Comparison of ENCODE assay signal across 3 cellular contexts in the genomic region with DNA sequence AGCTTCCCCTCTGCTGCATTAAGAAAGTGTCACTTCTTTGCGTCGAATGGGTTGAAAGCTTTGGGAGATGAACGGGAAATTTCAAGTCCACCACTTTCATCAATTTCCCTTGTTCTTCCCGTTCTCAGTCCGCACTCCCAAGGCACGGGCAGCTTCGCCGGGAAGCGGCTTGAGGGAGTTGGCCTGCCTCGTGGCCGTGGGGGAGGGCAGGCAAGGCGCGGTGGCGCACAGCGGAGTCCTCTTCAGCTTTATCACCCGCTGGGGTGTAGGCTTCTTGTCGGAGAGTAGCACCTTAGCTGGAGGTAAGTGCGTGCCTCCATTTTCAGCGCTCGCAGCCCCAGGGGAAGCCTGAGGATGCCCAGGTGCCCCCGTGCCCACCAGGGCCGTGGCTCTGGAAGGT.
TF ChIP-seq lines count a peak whose summit lies in the region.

No MANE protein-coding gene starts in this region.

TF ChIP-seq in HepG2, 621 proteins besides CTCF, POLR2A, EP300 and RAD21:
- TF ChIP-seq AGO2 (optimal IDR thresholded peaks at IDR 0.05; ENCODE audit: low read depth, low read length) (peak; percentile 83), NR2F1 (CRISPR knock-in tag; IDR thresholded peaks at IDR 0.05) (no peak)

TF ChIP-seq in GM23338, 12 proteins besides CTCF, POLR2A, EP300 and RAD21 (continues in another document):
- TF ChIP-seq EZH2 (IDR thresholded peaks at IDR 0.05; ENCODE audit: low read depth, unreplicated experiment) (no peak), NANOG (IDR thresholded peaks at IDR 0.05; ENCODE audit: borderline replicate concordance) (no peak), POLR2AphosphoS5 (IDR thresholded peaks at IDR 0.05; ENCODE audit: low read depth) (no peak), ZNF331 (CRISPR knock-in tag; IDR thresholded peaks at IDR 0.05; ENCODE audit: low read depth) (no peak), CREB1 (CRISPR knock-in tag; IDR thresholded peaks at IDR 0.05; ENCODE audit: low read depth) (no peak), STAT1 (IDR thresholded peaks at IDR 0.05; ENCODE audit: unreplicated experiment) (no peak), EZH2phosphoT487 (IDR thresholded peaks at IDR 0.05; ENCODE audit: unreplicated experiment) (no peak), ZNF114 (CRISPR knock-in tag; IDR thresholded peaks at IDR 0.05) (no peak), JUNB (IDR thresholded peaks at IDR 0.05; ENCODE audit: unreplicated experiment) (no peak)
- TF ChIP-seq, protein P1, sequence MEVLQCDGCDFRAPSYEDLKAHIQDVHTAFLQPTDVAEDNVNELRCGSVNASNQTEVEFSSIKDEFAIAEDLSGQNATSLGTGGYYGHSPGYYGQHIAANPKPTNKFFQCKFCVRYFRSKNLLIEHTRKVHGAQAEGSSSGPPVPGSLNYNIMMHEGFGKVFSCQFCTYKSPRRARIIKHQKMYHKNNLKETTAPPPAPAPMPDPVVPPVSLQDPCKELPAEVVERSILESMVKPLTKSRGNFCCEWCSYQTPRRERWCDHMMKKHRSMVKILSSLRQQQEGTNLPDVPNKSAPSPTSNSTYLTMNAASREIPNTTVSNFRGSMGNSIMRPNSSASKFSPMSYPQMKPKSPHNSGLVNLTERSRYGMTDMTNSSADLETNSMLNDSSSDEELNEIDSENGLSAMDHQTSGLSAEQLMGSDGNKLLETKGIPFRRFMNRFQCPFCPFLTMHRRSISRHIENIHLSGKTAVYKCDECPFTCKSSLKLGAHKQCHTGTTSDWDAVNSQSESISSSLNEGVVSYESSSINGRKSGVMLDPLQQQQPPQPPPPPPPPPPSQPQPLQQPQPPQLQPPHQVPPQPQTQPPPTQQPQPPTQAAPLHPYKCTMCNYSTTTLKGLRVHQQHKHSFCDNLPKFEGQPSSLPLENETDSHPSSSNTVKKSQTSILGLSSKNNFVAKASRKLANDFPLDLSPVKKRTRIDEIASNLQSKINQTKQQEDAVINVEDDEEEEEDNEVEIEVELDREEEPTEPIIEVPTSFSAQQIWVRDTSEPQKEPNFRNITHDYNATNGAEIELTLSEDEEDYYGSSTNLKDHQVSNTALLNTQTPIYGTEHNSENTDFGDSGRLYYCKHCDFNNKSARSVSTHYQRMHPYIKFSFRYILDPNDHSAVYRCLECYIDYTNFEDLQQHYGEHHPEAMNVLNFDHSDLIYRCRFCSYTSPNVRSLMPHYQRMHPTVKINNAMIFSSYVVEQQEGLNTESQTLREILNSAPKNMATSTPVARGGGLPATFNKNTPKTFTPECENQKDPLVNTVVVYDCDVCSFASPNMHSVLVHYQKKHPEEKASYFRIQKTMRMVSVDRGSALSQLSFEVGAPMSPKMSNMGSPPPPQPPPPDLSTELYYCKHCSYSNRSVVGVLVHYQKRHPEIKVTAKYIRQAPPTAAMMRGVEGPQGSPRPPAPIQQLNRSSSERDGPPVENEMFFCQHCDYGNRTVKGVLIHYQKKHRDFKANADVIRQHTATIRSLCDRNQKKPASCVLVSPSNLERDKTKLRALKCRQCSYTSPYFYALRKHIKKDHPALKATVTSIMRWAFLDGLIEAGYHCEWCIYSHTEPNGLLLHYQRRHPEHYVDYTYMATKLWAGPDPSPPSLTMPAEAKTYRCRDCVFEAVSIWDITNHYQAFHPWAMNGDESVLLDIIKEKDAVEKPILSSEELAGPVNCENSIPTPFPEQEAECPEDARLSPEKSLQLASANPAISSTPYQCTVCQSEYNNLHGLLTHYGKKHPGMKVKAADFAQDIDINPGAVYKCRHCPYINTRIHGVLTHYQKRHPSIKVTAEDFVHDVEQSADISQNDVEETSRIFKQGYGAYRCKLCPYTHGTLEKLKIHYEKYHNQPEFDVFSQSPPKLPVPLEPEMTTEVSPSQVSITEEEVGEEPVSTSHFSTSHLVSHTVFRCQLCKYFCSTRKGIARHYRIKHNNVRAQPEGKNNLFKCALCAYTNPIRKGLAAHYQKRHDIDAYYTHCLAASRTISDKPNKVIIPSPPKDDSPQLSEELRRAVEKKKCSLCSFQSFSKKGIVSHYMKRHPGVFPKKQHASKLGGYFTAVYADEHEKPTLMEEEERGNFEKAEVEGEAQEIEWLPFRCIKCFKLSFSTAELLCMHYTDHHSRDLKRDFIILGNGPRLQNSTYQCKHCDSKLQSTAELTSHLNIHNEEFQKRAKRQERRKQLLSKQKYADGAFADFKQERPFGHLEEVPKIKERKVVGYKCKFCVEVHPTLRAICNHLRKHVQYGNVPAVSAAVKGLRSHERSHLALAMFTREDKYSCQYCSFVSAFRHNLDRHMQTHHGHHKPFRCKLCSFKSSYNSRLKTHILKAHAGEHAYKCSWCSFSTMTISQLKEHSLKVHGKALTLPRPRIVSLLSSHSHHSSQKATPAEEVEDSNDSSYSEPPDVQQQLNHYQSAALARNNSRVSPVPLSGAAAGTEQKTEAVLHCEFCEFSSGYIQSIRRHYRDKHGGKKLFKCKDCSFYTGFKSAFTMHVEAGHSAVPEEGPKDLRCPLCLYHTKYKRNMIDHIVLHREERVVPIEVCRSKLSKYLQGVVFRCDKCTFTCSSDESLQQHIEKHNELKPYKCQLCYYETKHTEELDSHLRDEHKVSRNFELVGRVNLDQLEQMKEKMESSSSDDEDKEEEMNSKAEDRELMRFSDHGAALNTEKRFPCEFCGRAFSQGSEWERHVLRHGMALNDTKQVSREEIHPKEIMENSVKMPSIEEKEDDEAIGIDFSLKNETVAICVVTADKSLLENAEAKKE (CRISPR knock-in tag; IDR thresholded peaks at IDR 0.05) = no peak
- TF ChIP-seq, protein P2, sequence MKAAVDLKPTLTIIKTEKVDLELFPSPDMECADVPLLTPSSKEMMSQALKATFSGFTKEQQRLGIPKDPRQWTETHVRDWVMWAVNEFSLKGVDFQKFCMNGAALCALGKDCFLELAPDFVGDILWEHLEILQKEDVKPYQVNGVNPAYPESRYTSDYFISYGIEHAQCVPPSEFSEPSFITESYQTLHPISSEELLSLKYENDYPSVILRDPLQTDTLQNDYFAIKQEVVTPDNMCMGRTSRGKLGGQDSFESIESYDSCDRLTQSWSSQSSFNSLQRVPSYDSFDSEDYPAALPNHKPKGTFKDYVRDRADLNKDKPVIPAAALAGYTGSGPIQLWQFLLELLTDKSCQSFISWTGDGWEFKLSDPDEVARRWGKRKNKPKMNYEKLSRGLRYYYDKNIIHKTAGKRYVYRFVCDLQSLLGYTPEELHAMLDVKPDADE (IDR thresholded peaks at IDR 0.05) = no peak

TF ChIP-seq in GM12878, 131 proteins besides CTCF, POLR2A, EP300 and RAD21:
- TF ChIP-seq, protein P3, sequence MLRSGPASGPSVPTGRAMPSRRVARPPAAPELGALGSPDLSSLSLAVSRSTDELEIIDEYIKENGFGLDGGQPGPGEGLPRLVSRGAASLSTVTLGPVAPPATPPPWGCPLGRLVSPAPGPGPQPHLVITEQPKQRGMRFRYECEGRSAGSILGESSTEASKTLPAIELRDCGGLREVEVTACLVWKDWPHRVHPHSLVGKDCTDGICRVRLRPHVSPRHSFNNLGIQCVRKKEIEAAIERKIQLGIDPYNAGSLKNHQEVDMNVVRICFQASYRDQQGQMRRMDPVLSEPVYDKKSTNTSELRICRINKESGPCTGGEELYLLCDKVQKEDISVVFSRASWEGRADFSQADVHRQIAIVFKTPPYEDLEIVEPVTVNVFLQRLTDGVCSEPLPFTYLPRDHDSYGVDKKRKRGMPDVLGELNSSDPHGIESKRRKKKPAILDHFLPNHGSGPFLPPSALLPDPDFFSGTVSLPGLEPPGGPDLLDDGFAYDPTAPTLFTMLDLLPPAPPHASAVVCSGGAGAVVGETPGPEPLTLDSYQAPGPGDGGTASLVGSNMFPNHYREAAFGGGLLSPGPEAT (IDR thresholded peaks at IDR 0.05; ENCODE audit: low read depth) = no peak
- no peak for TF ChIP-seq EGR1 (IDR thresholded peaks at IDR 0.05; ENCODE audit: borderline replicate concordance in 1 of 2, low read depth in 2 of 2, low read length in 2 of 2)
- TF ChIP-seq, protein P4, sequence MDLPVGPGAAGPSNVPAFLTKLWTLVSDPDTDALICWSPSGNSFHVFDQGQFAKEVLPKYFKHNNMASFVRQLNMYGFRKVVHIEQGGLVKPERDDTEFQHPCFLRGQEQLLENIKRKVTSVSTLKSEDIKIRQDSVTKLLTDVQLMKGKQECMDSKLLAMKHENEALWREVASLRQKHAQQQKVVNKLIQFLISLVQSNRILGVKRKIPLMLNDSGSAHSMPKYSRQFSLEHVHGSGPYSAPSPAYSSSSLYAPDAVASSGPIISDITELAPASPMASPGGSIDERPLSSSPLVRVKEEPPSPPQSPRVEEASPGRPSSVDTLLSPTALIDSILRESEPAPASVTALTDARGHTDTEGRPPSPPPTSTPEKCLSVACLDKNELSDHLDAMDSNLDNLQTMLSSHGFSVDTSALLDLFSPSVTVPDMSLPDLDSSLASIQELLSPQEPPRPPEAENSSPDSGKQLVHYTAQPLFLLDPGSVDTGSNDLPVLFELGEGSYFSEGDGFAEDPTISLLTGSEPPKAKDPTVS (IDR thresholded peaks at IDR 0.05; ENCODE audit: low read depth, low read length) = no peak
